Comparison of ENCODE assay signal across 8 cellular contexts in the genomic region with DNA sequence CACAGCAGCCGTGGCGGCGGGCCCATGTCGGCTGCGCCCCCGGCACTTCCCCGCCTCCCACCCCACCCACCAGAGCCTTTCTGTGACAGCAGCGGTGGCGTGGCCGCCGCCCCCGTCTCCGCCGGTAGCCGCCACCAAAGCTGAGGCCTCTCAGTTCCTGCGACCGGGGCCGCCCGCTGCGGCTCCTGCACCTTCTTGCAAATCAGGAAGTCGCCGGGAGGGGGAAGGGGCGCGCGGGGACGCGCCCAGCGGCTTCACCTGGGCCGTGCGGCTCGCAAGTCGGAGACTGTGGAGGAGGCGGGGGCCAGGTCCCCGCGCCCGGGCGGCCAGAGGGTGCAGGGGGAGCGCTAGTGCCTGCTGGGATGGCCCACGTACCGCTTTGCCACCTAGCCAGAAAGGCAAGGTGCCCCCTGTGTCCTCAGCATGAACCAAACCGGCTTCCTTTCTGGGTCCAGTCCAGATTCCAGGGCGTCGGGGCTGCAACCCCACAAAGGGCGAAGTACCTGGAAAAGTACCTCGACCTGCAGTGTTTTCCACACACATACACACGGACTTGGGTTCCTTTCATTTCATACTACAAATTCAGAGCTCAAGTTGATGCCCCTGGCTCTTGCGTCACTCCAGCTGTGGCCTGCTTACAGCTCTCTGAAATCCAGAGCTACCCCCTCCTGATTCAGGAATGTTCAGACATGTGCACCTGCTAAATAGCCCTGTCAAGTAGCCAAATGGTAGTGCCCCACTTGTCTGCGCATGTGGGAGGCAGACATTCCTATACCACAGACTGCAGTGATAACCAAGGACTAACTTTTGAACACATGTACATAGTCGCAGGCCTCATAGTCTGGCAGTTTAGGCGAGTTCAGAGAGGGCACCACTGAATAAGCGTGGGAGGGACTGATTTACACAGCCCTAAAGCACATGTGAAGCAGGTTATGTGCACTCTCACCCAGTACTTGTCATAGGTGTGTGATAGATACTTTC. TPM values are rescaled to one million over a fixed set of nuclear protein-coding genes. Genes with fewer than 3 reads are reported as not detected.
DNase-seq lines count a peak whose midpoint lies in the region; ATAC-seq and FAIRE-seq lines count a peak whose summit lies in the region.

A gene with protein sequence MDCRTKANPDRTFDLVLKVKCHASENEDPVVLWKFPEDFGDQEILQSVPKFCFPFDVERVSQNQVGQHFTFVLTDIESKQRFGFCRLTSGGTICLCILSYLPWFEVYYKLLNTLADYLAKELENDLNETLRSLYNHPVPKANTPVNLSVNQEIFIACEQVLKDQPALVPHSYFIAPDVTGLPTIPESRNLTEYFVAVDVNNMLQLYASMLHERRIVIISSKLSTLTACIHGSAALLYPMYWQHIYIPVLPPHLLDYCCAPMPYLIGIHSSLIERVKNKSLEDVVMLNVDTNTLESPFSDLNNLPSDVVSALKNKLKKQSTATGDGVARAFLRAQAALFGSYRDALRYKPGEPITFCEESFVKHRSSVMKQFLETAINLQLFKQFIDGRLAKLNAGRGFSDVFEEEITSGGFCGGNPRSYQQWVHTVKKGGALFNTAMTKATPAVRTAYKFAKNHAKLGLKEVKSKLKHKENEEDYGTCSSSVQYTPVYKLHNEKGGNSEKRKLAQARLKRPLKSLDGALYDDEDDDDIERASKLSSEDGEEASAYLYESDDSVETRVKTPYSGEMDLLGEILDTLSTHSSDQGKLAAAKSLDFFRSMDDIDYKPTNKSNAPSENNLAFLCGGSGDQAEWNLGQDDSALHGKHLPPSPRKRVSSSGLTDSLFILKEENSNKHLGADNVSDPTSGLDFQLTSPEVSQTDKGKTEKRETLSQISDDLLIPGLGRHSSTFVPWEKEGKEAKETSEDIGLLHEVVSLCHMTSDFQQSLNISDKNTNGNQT (minus strand): TSS at position 199 of the 981 bp plus-strand sequence. CDS start 325 bp downstream, outside the sequence.

- in situ Hi-C loops in Caki2 (cut with HindIII; ENCODE audit: low pct_unique_long_range_greater_than_20kb, low sequenced_read_pairs), result no loop called here

- DNase-seq in Caki2 (ENCODE audit: low read depth), result peak; percentile 72
- peak in 66 of 76 experiments; percentile 16 to 79 (median 44) for DNase-seq in HUDEP-2 (lab: John Stamatoyannopoulos, UW; ENCODE audit: unreplicated experiment in 76 of 76)
- DNase-seq in SHP77 treated with DMSO at 0.1 percent for 48 hours (lab: John Stamatoyannopoulos, UW), result peak; percentile 41
- DNase-seq in activated effector memory CD4-positive, alpha-beta T cell treated with Interleukin-2 at 50 U/mL for 16 hours, result peak; percentile 76
- DNase-seq in frontal cortex (ENCODE audit: low spot score in 2 of 2), result peak; percentile 13 to 39
- DNase-seq in nucleus accumbens (lab: John Stamatoyannopoulos, UW), result peak in 39 of 56 donors; percentile 11 to 82 (median 37)

- peak; percentile 66 for ATAC-seq in GM21381 (IDR thresholded peaks at IDR 0.05; ENCODE audit: unreplicated experiment)

- FAIRE-seq in frontal cortex (lab: Jason Lieb, UNC), result no peak

- H3K27ac ChIP-seq in temporal lobe (ENCODE audit: low read depth, low read length), result peak within 1 kb of the TSS; percentile 73

RNA-seq across cellular contexts. Expression of the gene that starts here (rescaled TPM):
- 5.4 and 9.9 TPM in 2 replicates for total RNA-seq in Caki2 (2014; rRNA removed; shearing (Covaris generic); ENCODE audit: low replicate concordance)
- total RNA-seq in frontal cortex, result 43.6 TPM
- total RNA-seq in temporal lobe, result 32.7 TPM

Comparison
In these comparisons a context has a peak if more than half of its experiments do, and no peak if none do; other contexts are left out.
1. Peak in every context shown above with its lines: DNase-seq, ATAC-seq and H3K27ac ChIP-seq.
2. DNase-seq: peak in every context shown above with its lines; median percentile 76 in activated effector memory CD4-positive, alpha-beta T cell treated with Interleukin-2 at 50 U/mL for 16 hours; 72 in Caki2; 44 in HUDEP-2; 41 in SHP77 treated with DMSO at 0.1 percent for 48 hours; 37 in nucleus accumbens; 26 in frontal cortex.